ENCODE assay signal across 14 cellular contexts in genomic region chr15:96264351-96264798, GRCh38.
A peak's percentile ranks its signal among the peaks of the same experiment; 100 is the strongest.
DNase-seq lines count a peak whose midpoint lies in the region; TF ChIP-seq lines count a peak whose summit lies in the region.
"Had no signal": no experiment of that assay in that cellular context is flagged by ENCODE, and none has a peak within 500 bp of the region (broad histone marks: within the 10 kb centered on the region; RNA-seq: fewer than 3 reads in every experiment).

No MANE protein-coding gene starts in this region.

- TF ChIP-seq CTCF in esophagus muscularis mucosa (IDR thresholded peaks at IDR 0.05) = no peak
- no peak for TF ChIP-seq CTCF in nephron (IDR thresholded peaks at IDR 0.05; ENCODE audit: unreplicated experiment in 3 of 3)
- no peak for TF ChIP-seq CTCF in GM10266 (IDR thresholded peaks at IDR 0.05; ENCODE audit: control insufficient read depth, insufficient read depth, low read depth, missing control alignments)

- DNase-seq in ELF-1 (ENCODE audit: low read depth, low spot score) (peak; percentile 46), OCI-M1 (lab: John Stamatoyannopoulos, UW) (peak; percentile 19), esophagus muscularis mucosa (ENCODE audit: extremely low spot score) (peak; percentile 42), NCI-H2029 (lab: John Stamatoyannopoulos, UW) (no peak), GM10266 (ENCODE audit: extremely low spot score) (no peak)
- no peak for DNase-seq in activated CD8-positive, alpha-beta memory T cell treated with anti-CD3 and anti-CD28 coated beads, Interleukin-2, amount 50 U/mL, for 48 hours
- no peak for DNase-seq in CD8-positive, alpha-beta memory T cell
- DNase-seq: activated naive CD4-positive, alpha-beta T cell treated with anti-CD3 and anti-CD28 coated beads for 36 hours; left ventricle myocardium superior; NCI-H748 treated with DMSO at 0.1 percent for 48 hours; stimulated activated CD8-positive, alpha-beta memory T cell treated with anti-CD3 and anti-CD28 coated beads, Interleukin-4, amount 100 ng/mL, for 48 hours; tibial artery had no signal

- no peaks in the 10 kb centered on the region for H3K27me3 Mint-ChIP-seq in nephron (ENCODE audit: low read depth)
- peaks cover 2 to 5% of the 10 kb centered on the region in 2 donors for H3K27me3 Mint-ChIP-seq in CD8-positive, alpha-beta memory T cell

- H3K4me3 Mint-ChIP-seq in nephron = no peak overlapping the region
- H3K4me3 Mint-ChIP-seq in CD8-positive, alpha-beta memory T cell = peak overlapping the region in 1 of 7 donors; percentile 40
- H3K4me3 Mint-ChIP-seq: activated naive CD4-positive, alpha-beta T cell treated with anti-CD3 and anti-CD28 coated beads for 36 hours had no signal

- H3K27ac ChIP-seq in esophagus muscularis mucosa (replicated peaks in 1 of 4) = peak overlapping the region in 1 of 4 donors; percentile 47
- H3K27ac ChIP-seq in CD8-positive, alpha-beta memory T cell (ENCODE audit: low read depth, low read length) = no peak overlapping the region
- H3K27ac ChIP-seq: tibial artery had no signal

- H3K9me3 Mint-ChIP-seq in nephron = no peaks in the 10 kb centered on the region
- peaks cover 0 to 10% (median 0%) of the 10 kb centered on the region in 5 donors for H3K9me3 Mint-ChIP-seq in CD8-positive, alpha-beta memory T cell
- H3K9me3 Mint-ChIP-seq: activated naive CD4-positive, alpha-beta T cell treated with anti-CD3 and anti-CD28 coated beads for 36 hours had no signal

- TF ChIP-seq EP300 in esophagus muscularis mucosa (IDR thresholded peaks at IDR 0.05) = no peak

- H3K27me3 ChIP-seq in esophagus muscularis mucosa = no peaks in the 10 kb centered on the region
- H3K27me3 ChIP-seq in CD8-positive, alpha-beta memory T cell (ENCODE audit: insufficient read depth, low read length, poor library complexity, severe bottlenecking) = no peaks in the 10 kb centered on the region
- H3K27me3 ChIP-seq: ovary, tibial artery had no signal

- peaks cover 70% of the 10 kb centered on the region for H3K4me1 Mint-ChIP-seq in nephron
- no peaks in the 10 kb centered on the region for H3K4me1 Mint-ChIP-seq in CD8-positive, alpha-beta memory T cell

- H3K9me3 ChIP-seq in esophagus muscularis mucosa = no peaks in the 10 kb centered on the region
- H3K9me3 ChIP-seq in CD8-positive, alpha-beta memory T cell (ENCODE audit: low read length) = no peaks in the 10 kb centered on the region
- H3K9me3 ChIP-seq: ovary, tibial artery had no signal

- intact Hi-C loops in esophagus muscularis mucosa (cut with DNase I) = no loop called here

- TF ChIP-seq POLR2A in esophagus muscularis mucosa (IDR thresholded peaks at IDR 0.05; ENCODE audit: low read depth) = no peak

- POLR2A ChIA-PET in CD8-positive, alpha-beta memory T cell (lab: Charles Lee) = no interaction called here

- CTCF ChIA-PET in CD8-positive, alpha-beta memory T cell (lab: Charles Lee) = no interaction called here

- peak overlapping the region; percentile 88 to 97 (median 97) for H3K27ac Mint-ChIP-seq in nephron
- no peak overlapping the region for H3K27ac Mint-ChIP-seq in CD8-positive, alpha-beta memory T cell
- H3K27ac Mint-ChIP-seq: activated naive CD4-positive, alpha-beta T cell treated with anti-CD3 and anti-CD28 coated beads for 36 hours had no signal

- no peak overlapping the region for H3K4me3 ChIP-seq in esophagus muscularis mucosa
- no peak overlapping the region for H3K4me3 ChIP-seq in CD8-positive, alpha-beta memory T cell (ENCODE audit: low read length)
- H3K4me3 ChIP-seq: ovary, tibial artery had no signal

- 88% methylated on average over 1 of the region's 1 CpG for WGBS in esophagus muscularis mucosa

- H3K36me3 Mint-ChIP-seq in nephron (ENCODE audit: low read depth) = peaks cover 58% of the 10 kb centered on the region
- H3K36me3 Mint-ChIP-seq in CD8-positive, alpha-beta memory T cell = no peaks in the 10 kb centered on the region

- H3K36me3 ChIP-seq in esophagus muscularis mucosa = peaks cover 0 to 5% (median 0%) of the 10 kb centered on the region in 4 donors
- H3K36me3 ChIP-seq in CD8-positive, alpha-beta memory T cell (ENCODE audit: insufficient read depth, low read length) = no peaks in the 10 kb centered on the region
- H3K36me3 ChIP-seq: ovary had no signal

- peaks cover 0 to 40% (median 37%) of the 10 kb centered on the region in 4 donors for H3K4me1 ChIP-seq in esophagus muscularis mucosa
- no peaks in the 10 kb centered on the region for H3K4me1 ChIP-seq in CD8-positive, alpha-beta memory T cell (ENCODE audit: insufficient read depth, low read length)

Comparison
In these comparisons a context has a peak if more than half of its experiments do, and no peak if none do; other contexts are left out.
1. DNase-seq: peak in ELF-1 (single experiment), OCI-M1 (single experiment) and esophagus muscularis mucosa (single experiment); none in NCI-H2029 (single experiment), GM10266 (single experiment), activated CD8-positive, alpha-beta memory T cell treated with anti-CD3 and anti-CD28 coated beads, Interleukin-2, amount 50 U/mL, for 48 hours (single experiment) and CD8-positive, alpha-beta memory T cell (0 of 5).
2. H3K27ac Mint-ChIP-seq: peak in nephron (3 of 3); none in CD8-positive, alpha-beta memory T cell (0 of 8).